In the genomic region with DNA sequence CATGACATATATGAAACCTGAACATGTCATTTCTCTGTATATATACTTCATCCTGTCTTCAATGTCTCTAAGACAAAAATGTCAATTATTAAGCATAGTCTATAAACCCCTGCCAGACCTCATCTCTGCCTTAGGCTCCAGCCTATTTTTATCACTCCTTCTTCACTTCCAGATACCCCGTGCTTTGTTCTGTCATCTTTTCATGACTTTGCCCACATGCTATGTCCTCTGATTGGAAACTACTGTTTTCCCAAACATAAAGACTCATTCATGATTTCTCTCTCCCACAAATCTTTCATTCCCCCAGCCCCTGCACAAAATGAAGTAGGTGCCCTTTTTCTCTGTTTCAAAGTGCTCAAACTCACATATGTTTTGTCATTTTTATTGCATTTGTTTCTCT, we compare ENCODE assay signal across 26 cellular contexts.
DNase-seq lines count a peak whose midpoint lies in the region; FAIRE-seq and TF ChIP-seq lines count a peak whose summit lies in the region.
"Had no signal": no experiment of that assay in that cellular context is flagged by ENCODE, and none has a peak within 500 bp of the region (broad histone marks: within the 10 kb centered on the region; RNA-seq: fewer than 3 reads in every experiment).

No MANE protein-coding gene starts in this region.

- H3K9me3 ChIP-seq in astrocyte (ENCODE audit: insufficient read depth, low read depth, low read length), result no peaks in the 10 kb centered on the region
- peaks cover 0 to 15% (median 8%) of the 10 kb centered on the region in 4 donors for H3K9me3 ChIP-seq in stomach
- H3K9me3 ChIP-seq: BE2C, BLaER1 had no signal

- no peak overlapping the region for H2AFZ ChIP-seq in astrocyte (ENCODE audit: low read depth, low read length)

- no peak for TF ChIP-seq POLR2A in stomach (IDR thresholded peaks at IDR 0.05)

- H3K4me3 ChIP-seq in astrocyte (ENCODE audit: insufficient read depth, low read depth, low read length) (no peak overlapping the region), stomach (no peak overlapping the region)
- H3K4me3 ChIP-seq: BLaER1, GM12878 had no signal

- no peaks in the 10 kb centered on the region for H3K36me3 ChIP-seq in astrocyte (ENCODE audit: insufficient read depth, low read length)
- H3K36me3 ChIP-seq in stomach, result no peaks in the 10 kb centered on the region
- H3K36me3 ChIP-seq: BE2C, BLaER1 had no signal

- TF ChIP-seq CTCF in astrocyte (IDR thresholded peaks at IDR 0.05; ENCODE audit: insufficient read depth, low read depth, low read length) (no peak), stomach (IDR thresholded peaks at IDR 0.05) (no peak), nephron progenitor cell (IDR thresholded peaks at IDR 0.05) (no peak), GM10248 (IDR thresholded peaks at IDR 0.05; ENCODE audit: control extremely low read depth, extremely low read depth, low read depth, missing control alignments) (no peak)

- POLR2A ChIA-PET in GM10248 (lab: Yijun Ruan, JAX), result no interaction called here

- H3K4me3 Mint-ChIP-seq in astrocyte (ENCODE audit: unreplicated experiment) (no peak overlapping the region), nephron progenitor cell (no peak overlapping the region)
- H3K4me3 Mint-ChIP-seq: CD14-positive monocyte; CD4-positive, alpha-beta memory T cell; CD4-positive, CD25-positive, alpha-beta regulatory T cell; CD8-positive, alpha-beta memory T cell had no signal

- intact Hi-C loops in stomach (cut with DNase I; ENCODE audit: low total_unique reads), result no loop called here

- FAIRE-seq in astrocyte (lab: Jason Lieb, UNC), result no peak
- FAIRE-seq: A204.1, GM12878, GM12892, GM18507 had no signal

- CTCF ChIA-PET in GM10248 (lab: Yijun Ruan, JAX), result no interaction called here

- H3K9ac ChIP-seq in astrocyte (ENCODE audit: low read length), result no peak overlapping the region
- H3K9ac ChIP-seq: BLaER1 had no signal

- no peaks in the 10 kb centered on the region for H3K36me3 Mint-ChIP-seq in astrocyte (ENCODE audit: low read depth, unreplicated experiment)
- H3K36me3 Mint-ChIP-seq in nephron progenitor cell (ENCODE audit: low read depth), result no peaks in the 10 kb centered on the region
- H3K36me3 Mint-ChIP-seq: CD14-positive monocyte; CD4-positive, alpha-beta memory T cell; CD4-positive, CD25-positive, alpha-beta regulatory T cell; CD8-positive, alpha-beta memory T cell had no signal

- no peak overlapping the region for H3K4me2 ChIP-seq in astrocyte (ENCODE audit: low read length)

- H3K9me3 Mint-ChIP-seq in astrocyte (ENCODE audit: unreplicated experiment), result peaks cover 5% of the 10 kb centered on the region
- H3K9me3 Mint-ChIP-seq in nephron progenitor cell, result peaks cover 23% of the 10 kb centered on the region

- no peaks in the 10 kb centered on the region for H3K4me1 ChIP-seq in astrocyte (ENCODE audit: insufficient read depth, low read length)
- no peaks in the 10 kb centered on the region for H3K4me1 ChIP-seq in stomach
- H3K4me1 ChIP-seq: BE2C had no signal

- H3K27me3 ChIP-seq in astrocyte (ENCODE audit: insufficient read depth, low read length) (no peaks in the 10 kb centered on the region), stomach (no peaks in the 10 kb centered on the region)
- H3K27me3 ChIP-seq: BE2C, BLaER1 had no signal

- H3K79me2 ChIP-seq in astrocyte (ENCODE audit: insufficient read depth, low read length), result no peaks in the 10 kb centered on the region

- H3K4me1 Mint-ChIP-seq in astrocyte (ENCODE audit: low read depth, unreplicated experiment) (peaks cover 15% of the 10 kb centered on the region), nephron progenitor cell (peaks cover 11% of the 10 kb centered on the region)
- H3K4me1 Mint-ChIP-seq: CD14-positive monocyte; CD4-positive, alpha-beta memory T cell; CD4-positive, CD25-positive, alpha-beta regulatory T cell; CD8-positive, alpha-beta memory T cell had no signal

- DNase-seq in astrocyte (ENCODE audit: low read depth) (no peak), foreskin melanocyte (peak; percentile 95), stomach (no peak), nephron progenitor cell (no peak), GM10248 (ENCODE audit: extremely low spot score) (no peak)
- DNase-seq: 8988T; ACHN; BE2C; C1 segment of cervical spinal cord; CD4-positive, alpha-beta memory T cell; CD4-positive, CD25-positive, alpha-beta regulatory T cell; CD8-positive, alpha-beta memory T cell; COR-L47; DMS 273 treated with DMSO at 0.1 percent for 48 hours; DMS153; DMS53; DMS79; DND-41; EL; GDM1 had no signal

- H3K27me3 Mint-ChIP-seq in astrocyte (ENCODE audit: low read depth, unreplicated experiment), result peaks cover 1% of the 10 kb centered on the region
- no peaks in the 10 kb centered on the region for H3K27me3 Mint-ChIP-seq in nephron progenitor cell (ENCODE audit: low read depth, poor library complexity)
- H3K27me3 Mint-ChIP-seq: CD4-positive, alpha-beta memory T cell; CD4-positive, CD25-positive, alpha-beta regulatory T cell; CD8-positive, alpha-beta memory T cell had no signal

- H3K27ac Mint-ChIP-seq in astrocyte (ENCODE audit: unreplicated experiment) (peak overlapping the region; percentile 2), nephron progenitor cell (no peak overlapping the region)
- H3K27ac Mint-ChIP-seq: CD14-positive monocyte; CD4-positive, alpha-beta memory T cell; CD4-positive, CD25-positive, alpha-beta regulatory T cell; CD8-positive, alpha-beta memory T cell had no signal

- no peaks in the 10 kb centered on the region for H4K20me1 ChIP-seq in astrocyte (ENCODE audit: insufficient read depth, low read length)
- H4K20me1 ChIP-seq: BLaER1 had no signal

- WGBS in stomach, 5 donors, result 57 to 84% (median 76%) methylated on average over 1 of the region's 1 CpG

- no peak for TF ChIP-seq EP300 in stomach (IDR thresholded peaks at IDR 0.05)

- H3K27ac ChIP-seq in astrocyte (ENCODE audit: low read depth, low read length) (no peak overlapping the region), stomach (no peak overlapping the region)
- H3K27ac ChIP-seq: BLaER1 had no signal
